In genomic region chr20:58702161-58702510, GRCh38 we compare ENCODE assay signal across 17 cellular contexts. TPM values are rescaled to one million over a fixed set of nuclear protein-coding genes. Genes with fewer than 3 reads are reported as not detected.
A peak's percentile ranks its signal among the peaks of the same experiment; 100 is the strongest.
DNase-seq lines count a peak whose midpoint lies in the region; ATAC-seq and TF ChIP-seq lines count a peak whose summit lies in the region.
"Had no signal": no experiment of that assay in that cellular context is flagged by ENCODE, and none has a peak within 500 bp of the region (broad histone marks: within the 10 kb centered on the region; RNA-seq: fewer than 3 reads in every experiment).

No MANE protein-coding gene starts in this region.

- H3K4me3 ChIP-seq in GM23338 (no peak overlapping the region), left lung (no peak overlapping the region), breast epithelium (no peak overlapping the region)
- H3K4me3 ChIP-seq: BLaER1 treated with 17β-estradiol and CSF1 and Interleukin-3, amounts not matched to agents 10 nM and 100 nM had no signal

- H3K4me2 ChIP-seq in GM23338: no peak overlapping the region

- no peaks in the 10 kb centered on the region for H3K27me3 ChIP-seq in GM23338 (ENCODE audit: insufficient read depth)
- H3K27me3 ChIP-seq in left lung: no peaks in the 10 kb centered on the region
- no peaks in the 10 kb centered on the region for H3K27me3 ChIP-seq in breast epithelium
- H3K27me3 ChIP-seq: BLaER1 treated with 17β-estradiol and CSF1 and Interleukin-3, amounts not matched to agents 10 nM and 100 nM had no signal

- TF ChIP-seq POLR2A in breast epithelium (IDR thresholded peaks at IDR 0.05): no peak

- no peak for DNase-seq in GM23338 (ENCODE audit: low spot score)
- no peak for DNase-seq in T-helper 17 cell
- peak; percentile 23 to 43 for DNase-seq in left lung
- DNase-seq in sciatic nerve (ENCODE audit: low spot score): peak; percentile 33
- DNase-seq in cerebellar cortex (ENCODE audit: low spot score): no peak
- no peak for DNase-seq in breast epithelium (ENCODE audit: low spot score in 2 of 2)
- no peak for DNase-seq in type B pancreatic cell (ENCODE audit: extremely low spot score, unreplicated experiment)
- DNase-seq: CD4-positive, alpha-beta memory T cell; HCEC 1CT; Kasumi-1; NCI-H1417; NCI-H187; NCI-H446; NCI-H526; OCI-M1 had no signal

- peaks cover 9% of the 10 kb centered on the region; the same call in 1 of the 2 replicates for H3K36me3 ChIP-seq in GM23338 (ENCODE audit: insufficient read depth)
- H3K36me3 ChIP-seq in left lung: peaks cover 0 to 85% of the 10 kb centered on the region in 2 donors
- H3K36me3 ChIP-seq in breast epithelium: peaks cover 6% of the 10 kb centered on the region

- no peaks in the 10 kb centered on the region for H3K9me3 ChIP-seq in T-helper 17 cell (ENCODE audit: control insufficient read depth, low read length, poor library complexity, severe bottlenecking)
- H3K9me3 ChIP-seq in left lung: no peaks in the 10 kb centered on the region
- H3K9me3 ChIP-seq in breast epithelium: no peaks in the 10 kb centered on the region
- H3K9me3 ChIP-seq: BLaER1 treated with 17β-estradiol and CSF1 and Interleukin-3, amounts not matched to agents 10 nM and 100 nM had no signal

- H3K4me1 ChIP-seq in GM23338 (ENCODE audit: insufficient read depth): no peaks in the 10 kb centered on the region; the same call in 1 of the 2 replicates
- no peaks in the 10 kb centered on the region for H3K4me1 ChIP-seq in left lung
- no peaks in the 10 kb centered on the region for H3K4me1 ChIP-seq in breast epithelium

- no peaks in the 10 kb centered on the region for H3K9me2 ChIP-seq in GM23338 (ENCODE audit: insufficient read depth)

- no peaks in the 10 kb centered on the region for H3K79me2 ChIP-seq in GM23338 (replicated peaks; ENCODE audit: insufficient read depth)

- ATAC-seq in GM23338 (no peak), T-helper 17 cell (no peak), left lung (no peak), sciatic nerve (no peak)
- ATAC-seq: Right ventricle myocardium inferior had no signal

- H3K36me3 Mint-ChIP-seq in GM23338 (ENCODE audit: low read depth) (peaks cover 64% of the 10 kb centered on the region), T-helper 17 cell (ENCODE audit: low read depth) (peaks cover 2% of the 10 kb centered on the region), type B pancreatic cell (peaks cover 38% of the 10 kb centered on the region)

- H3K27ac ChIP-seq in GM23338 (ENCODE audit: low read depth) (0 out of 2 replicates have a peak overlapping the region, but pooled peaks have one; percentile 39), left lung (no peak overlapping the region), breast epithelium (no peak overlapping the region)
- H3K27ac ChIP-seq: BLaER1 treated with 17β-estradiol and CSF1 and Interleukin-3, amounts not matched to agents 10 nM and 100 nM had no signal

- H3K4me1 Mint-ChIP-seq in GM23338 (peaks cover 16% of the 10 kb centered on the region), T-helper 17 cell (peaks cover 9% of the 10 kb centered on the region), type B pancreatic cell (ENCODE audit: unreplicated experiment) (no peaks in the 10 kb centered on the region)

- H3K4me3 Mint-ChIP-seq in GM23338 (no peak overlapping the region), T-helper 17 cell (no peak overlapping the region), type B pancreatic cell (no peak overlapping the region)
- H3K4me3 Mint-ChIP-seq: CD4-positive, alpha-beta memory T cell had no signal

- H4K20me1 ChIP-seq in GM23338 (replicated peaks; ENCODE audit: insufficient read depth): no peaks in the 10 kb centered on the region

- no peak overlapping the region for H2AFZ ChIP-seq in GM23338

- H3K9me3 Mint-ChIP-seq in GM23338: peaks cover 7% of the 10 kb centered on the region; the same call in 2 of the 3 replicates
- no peaks in the 10 kb centered on the region for H3K9me3 Mint-ChIP-seq in type B pancreatic cell

- TF ChIP-seq CTCF in GM23338 (conservative IDR thresholded peaks at IDR 0.05; ENCODE audit: low read depth in 2 of 2): no peak
- TF ChIP-seq CTCF in left lung (IDR thresholded peaks at IDR 0.05): no peak
- TF ChIP-seq CTCF in breast epithelium (IDR thresholded peaks at IDR 0.05): no peak
- TF ChIP-seq CTCF in type B pancreatic cell (conservative IDR thresholded peaks at IDR 0.05): no peak

- H3K27me3 Mint-ChIP-seq in GM23338 (ENCODE audit: insufficient read depth, low read depth, poor library complexity) (peaks cover 4% of the 10 kb centered on the region), T-helper 17 cell (no peaks in the 10 kb centered on the region), type B pancreatic cell (no peaks in the 10 kb centered on the region)
- H3K27me3 Mint-ChIP-seq: CD4-positive, alpha-beta memory T cell had no signal

- intact Hi-C loops in left lung (cut with DNase I): no loop called here
- intact Hi-C loops in sciatic nerve (cut with DNase I): no loop called here
- intact Hi-C loops in breast epithelium (cut with DNase I; ENCODE audit: low total_unique reads): no loop called here

- no peak overlapping the region for H3K27ac Mint-ChIP-seq in GM23338
- H3K27ac Mint-ChIP-seq in T-helper 17 cell: peak overlapping the region; percentile 41
- H3K27ac Mint-ChIP-seq in type B pancreatic cell: no peak overlapping the region

- 0 out of 2 replicates have a peak, but pooled peaks cover 4% of the 10 kb centered on the region for H3F3A ChIP-seq in GM23338 (replicated peaks; ENCODE audit: low read depth)

TF ChIP-seq in GM23338, 12 proteins besides CTCF, POLR2A, EP300 and RAD21 (continues in another document):
- TF ChIP-seq ZNF114 (CRISPR knock-in tag; IDR thresholded peaks at IDR 0.05) (no peak), REST (IDR thresholded peaks at IDR 0.05; ENCODE audit: unreplicated experiment) (no peak), ETS1 (IDR thresholded peaks at IDR 0.05) (no peak)

RNA-seq across cellular contexts. Expression of gene NPEPL1, which starts 9.5 kb away (rescaled TPM):
- total RNA-seq in GM23338 (2014; rRNA removed; shearing (Covaris generic)): 24.1 and 30.0 TPM in 2 replicates
- 17.8 and 23.5 TPM in 2 replicates for polyA plus RNA-seq in GM23338 (2016; fragmentation: Nextera tagmentation; extraction: Ambion mirVana)
- total RNA-seq in T-helper 17 cell (10 to 100 TPM; 59.2 to 64.8 TPM), left lung (10 to 100 TPM; 25.1 to 30.8 TPM), sciatic nerve (47.5 TPM), breast epithelium (10 to 100 TPM; 26.8 to 35.7 (median 30.8) TPM), type B pancreatic cell (ENCODE audit: low replicate concordance) (21.1 and 25.0 TPM in 2 replicates)

RNA-seq across cellular contexts. Expression of gene STX16, which starts 51.1 kb away (rescaled TPM):
- total RNA-seq in GM23338 (2014; rRNA removed; shearing (Covaris generic)): 66.5 and 70.5 TPM in 2 replicates
- 27.7 and 31.2 TPM in 2 replicates for polyA plus RNA-seq in GM23338 (2016; fragmentation: Nextera tagmentation; extraction: Ambion mirVana)
- total RNA-seq in T-helper 17 cell (100 to 1,000 TPM; 161 to 167 TPM), left lung (10 to 100 TPM; 50.4 to 58.0 TPM), sciatic nerve (78.7 TPM), breast epithelium (10 to 100 TPM; 54.4 to 76.5 (median 74.4) TPM), type B pancreatic cell (ENCODE audit: low replicate concordance) (60.4 and 62.8 TPM in 2 replicates)

Comparison
In these comparisons a context has a peak if more than half of its experiments do, and no peak if none do; other contexts are left out.
1. DNase-seq: peak in left lung (2 of 2) and sciatic nerve (single experiment); none in GM23338 (single experiment), T-helper 17 cell (0 of 3), cerebellar cortex (single experiment), breast epithelium (0 of 2) and type B pancreatic cell (single experiment).